Comparison of ENCODE assay signal across 9 cellular contexts in genomic region chr7:12770227-12770975, GRCh38.
A peak's percentile ranks its signal among the peaks of the same experiment; 100 is the strongest.
DNase-seq lines count a peak whose midpoint lies in the region; ATAC-seq and TF ChIP-seq lines count a peak whose summit lies in the region.
"Had no signal": no experiment of that assay in that cellular context is flagged by ENCODE, and none has a peak within 500 bp of the region (broad histone marks: within the 10 kb centered on the region; RNA-seq: fewer than 3 reads in every experiment).

No MANE protein-coding gene starts in this region.

- H3K27ac ChIP-seq in SK-N-SH (ENCODE audit: low read depth in 2 of 2, low read length in 1 of 2) (no peak overlapping the region; a peak in 1 of 4 replicates), hepatocyte (peak overlapping the region; percentile 13), stomach (peak overlapping the region in 1 of 5 donors; percentile 34)

- ATAC-seq in HG02981 (IDR thresholded peaks at IDR 0.05; ENCODE audit: unreplicated experiment): no peak
- ATAC-seq in HG03442 (IDR thresholded peaks at IDR 0.05; ENCODE audit: unreplicated experiment): no peak

- H3K9ac ChIP-seq in SK-N-SH: no peak overlapping the region

- H3K27me3 ChIP-seq in SK-N-SH (ENCODE audit: insufficient read depth): no peaks in the 10 kb centered on the region
- H3K27me3 ChIP-seq in hepatocyte: no peaks in the 10 kb centered on the region
- H3K27me3 ChIP-seq in stomach: no peaks in the 10 kb centered on the region

- H3K79me2 ChIP-seq in SK-N-SH (ENCODE audit: insufficient read depth) (no peaks in the 10 kb centered on the region), hepatocyte (no peaks in the 10 kb centered on the region)

- TF ChIP-seq CTCF in LNCaP clone FGC (IDR thresholded peaks at IDR 0.05; ENCODE audit: control insufficient read depth, extremely low read depth, insufficient read depth): no peak
- TF ChIP-seq CTCF in SK-N-SH (IDR thresholded peaks at IDR 0.05): no peak
- no peak for TF ChIP-seq CTCF in hepatocyte (IDR thresholded peaks at IDR 0.05; ENCODE audit: poor library complexity)
- TF ChIP-seq CTCF in stomach (IDR thresholded peaks at IDR 0.05): no peak

- peak overlapping the region; percentile 1; the same call in 1 of the 2 replicates for H2AFZ ChIP-seq in SK-N-SH (ENCODE audit: low read depth)
- H2AFZ ChIP-seq in hepatocyte: no peak overlapping the region

- no peaks in the 10 kb centered on the region for H4K20me1 ChIP-seq in SK-N-SH (ENCODE audit: insufficient read depth)
- no peaks in the 10 kb centered on the region for H4K20me1 ChIP-seq in hepatocyte (ENCODE audit: insufficient read depth, poor library complexity, severe bottlenecking)

- H3K9me2 ChIP-seq in SK-N-SH: no peaks in the 10 kb centered on the region
- no peaks in the 10 kb centered on the region for H3K9me2 ChIP-seq in hepatocyte (replicated peaks; ENCODE audit: insufficient read depth)

- H3F3A ChIP-seq in SK-N-SH (replicated peaks; ENCODE audit: insufficient read depth): no peaks in the 10 kb centered on the region

- 7% methylated on average over 3 of the region's 3 CpGs for WGBS in SK-N-SH (ENCODE audit: low lambda C conversion rate)
- 39% methylated on average over 3 of the region's 3 CpGs for WGBS in hepatocyte (ENCODE audit: low lambda C conversion rate, missing lambda C conversion rate)
- 9 to 31% (median 18%) methylated on average over 3 of the region's 3 CpGs for WGBS in stomach, 5 donors

- POLR2A ChIA-PET in SK-N-SH (lab: Yijun Ruan, JAX): no interaction called here

- no peak for TF ChIP-seq RAD21 in SK-N-SH (IDR thresholded peaks at IDR 0.05; ENCODE audit: low read length)

- H3K4me1 ChIP-seq in SK-N-SH (ENCODE audit: control insufficient read depth in 1 of 2, insufficient read depth in 2 of 2, low read depth in 1 of 2, low read length in 1 of 2): peaks cover 2 to 21% of the 10 kb centered on the region in 2 experiments; a peak in 3 of 4 replicates
- peaks cover 13% of the 10 kb centered on the region for H3K4me1 ChIP-seq in hepatocyte (ENCODE audit: insufficient read depth)
- peaks cover 0 to 27% (median 21%) of the 10 kb centered on the region in 4 donors for H3K4me1 ChIP-seq in stomach

- DNase-seq in LNCaP clone FGC (ENCODE audit: low read depth) (peak; percentile 64), SK-N-SH (no peak), hepatocyte (ENCODE audit: low spot score) (no peak), stomach (peak; percentile 68)
- no peak for DNase-seq in activated CD8-positive, alpha-beta memory T cell treated with anti-CD3 and anti-CD28 coated beads, Interleukin-2, amount 50 U/mL, for 4 hours
- DNase-seq: activated CD8-positive, alpha-beta memory T cell treated with anti-CD3 and anti-CD28 coated beads for 24 hours; stimulated activated CD4-positive, alpha-beta T cell treated with anti-CD3 and anti-CD28 coated beads, Interleukin-2, amount 100 ng/mL, for 24 hours had no signal

- H3K36me3 ChIP-seq in SK-N-SH (replicated peaks in 1 of 2; ENCODE audit: control insufficient read depth in 1 of 2, insufficient read depth in 2 of 2, low read length in 1 of 2) (no peaks in the 10 kb centered on the region), hepatocyte (replicated peaks; ENCODE audit: insufficient read depth, low read depth) (no peaks in the 10 kb centered on the region), stomach (no peaks in the 10 kb centered on the region)

- CTCF ChIA-PET in SK-N-SH (lab: Yijun Ruan, JAX): interaction anchor here (0.8 to 1.0 kb wide), 2 partner anchors 17 to 19 kb away, joined by 3 read pairs; no protein-coding TSS in a partner anchor

- H3K4me2 ChIP-seq in SK-N-SH: peak overlapping the region; percentile 68; the same call in 1 of the 2 replicates
- no peak overlapping the region for H3K4me2 ChIP-seq in hepatocyte

- intact Hi-C loops in stomach (cut with DNase I; ENCODE audit: low total_unique reads): no loop called here

- H3K9me3 ChIP-seq in SK-N-SH (no peaks in the 10 kb centered on the region; the same call in 1 of the 2 replicates), hepatocyte (ENCODE audit: low read depth) (no peaks in the 10 kb centered on the region), stomach (peaks cover 0 to 5% (median 0%) of the 10 kb centered on the region in 4 donors)

- H3K4me3 ChIP-seq in LNCaP clone FGC (ENCODE audit: low read depth, low read length): no peak overlapping the region
- no peak overlapping the region for H3K4me3 ChIP-seq in SK-N-SH (ENCODE audit: low read depth in 2 of 2, low read length in 1 of 2)
- H3K4me3 ChIP-seq in hepatocyte: no peak overlapping the region
- no peak overlapping the region for H3K4me3 ChIP-seq in stomach

- no peak for TF ChIP-seq POLR2A in stomach (IDR thresholded peaks at IDR 0.05)

- TF ChIP-seq EP300 in SK-N-SH (IDR thresholded peaks at IDR 0.05; ENCODE audit: borderline replicate concordance in 1 of 2, low read depth in 1 of 2, low read length in 1 of 2): no peak
- no peak for TF ChIP-seq EP300 in stomach (IDR thresholded peaks at IDR 0.05)

TF ChIP-seq in SK-N-SH, 30 proteins besides CTCF, POLR2A, EP300 and RAD21:
- 0 out of 2 replicates have a peak, but pooled peaks have one; percentile 8 for TF ChIP-seq JUND (IDR thresholded peaks at IDR 0.05)
- 0 out of 2 replicates have a peak, but pooled peaks have one; percentile 8 for TF ChIP-seq PBX3 (IDR thresholded peaks at IDR 0.05)
- no peak for TF ChIP-seq USF1 (IDR thresholded peaks at IDR 0.05; ENCODE audit: borderline replicate concordance, low read depth)
- no peak for TF ChIP-seq CHD2 (IDR thresholded peaks at IDR 0.05; ENCODE audit: low read length, partially characterized antibody)
- TF ChIP-seq TEAD4 (IDR thresholded peaks at IDR 0.05; ENCODE audit: borderline replicate concordance, insufficient read depth): peak; percentile 16; the same call in 1 of the 2 replicates
- TF ChIP-seq NFIC (IDR thresholded peaks at IDR 0.05; ENCODE audit: borderline replicate concordance): peak; percentile 69; the same call in 1 of the 2 replicates
- no peak for TF ChIP-seq YY1 (IDR thresholded peaks at IDR 0.05; ENCODE audit: low read depth)
- TF ChIP-seq SIN3A (IDR thresholded peaks at IDR 0.05; ENCODE audit: borderline replicate concordance, low read depth, low read length): no peak
- peak; percentile 19; the same call in 1 of the 2 replicates for TF ChIP-seq TCF12 (IDR thresholded peaks at IDR 0.05)
TF ChIP-seq in SK-N-SH: peak in this region for 5.

Comparison
In these comparisons a context has a peak if more than half of its experiments do, and no peak if none do; other contexts are left out.
1. DNase-seq: peak in LNCaP clone FGC (single experiment) and stomach (single experiment); none in SK-N-SH (single experiment), hepatocyte (single experiment) and activated CD8-positive, alpha-beta memory T cell treated with anti-CD3 and anti-CD28 coated beads, Interleukin-2, amount 50 U/mL, for 4 hours (single experiment).